8 cellular contexts compared by ENCODE assay signal in the genomic region with DNA sequence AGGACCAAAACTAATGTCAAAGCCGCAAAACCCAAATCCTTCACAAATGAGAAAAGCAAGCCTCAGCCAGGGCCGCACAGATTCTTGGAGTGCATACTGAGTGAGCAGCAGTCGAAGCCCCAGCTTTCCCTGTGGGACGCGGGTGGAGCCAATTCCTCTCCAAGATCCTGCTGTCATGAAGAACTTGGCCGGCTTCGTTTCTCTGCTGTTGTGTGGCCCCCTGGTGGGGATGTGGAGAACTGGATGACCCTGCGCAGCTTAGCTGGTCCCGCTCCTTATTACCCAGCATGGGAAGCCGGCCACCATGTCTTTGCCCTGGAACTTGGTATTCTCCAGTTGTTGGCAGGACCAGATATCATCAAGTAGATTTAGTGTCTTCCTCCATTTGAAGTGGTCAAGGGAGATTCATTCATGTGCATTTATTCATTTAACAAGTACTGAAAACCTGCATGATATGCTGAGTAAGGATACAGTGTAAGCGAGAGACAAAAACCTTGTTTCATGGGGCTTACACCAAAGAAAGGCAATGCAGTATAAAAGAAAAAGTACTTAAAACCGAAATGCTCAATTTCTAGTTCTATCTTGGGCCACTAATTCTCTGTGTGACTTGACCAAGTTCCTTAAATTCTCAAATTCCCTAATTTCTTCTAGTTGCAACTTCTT.
DNase-seq lines count a peak whose midpoint lies in the region; ATAC-seq and TF ChIP-seq lines count a peak whose summit lies in the region.

No MANE protein-coding gene starts in this region.

- peak; percentile 70 for ATAC-seq in HG02852 (IDR thresholded peaks at IDR 0.05; ENCODE audit: unreplicated experiment)

- DNase-seq in GM10248 (ENCODE audit: extremely low spot score) (peak; percentile 82), NCI-H2107 treated with DMSO at 0.1 percent for 48 hours (lab: John Stamatoyannopoulos, UW; ENCODE audit: unreplicated experiment) (peak; percentile 29), T47D (ENCODE audit: low read depth in 1 of 2, low spot score in 1 of 2) (peak; percentile 88 to 92), iris pigment epithelial cell (ENCODE audit: low read depth) (peak; percentile 84), cerebellar nuclear complex (lab: John Stamatoyannopoulos, UW) (no peak)
- peak; percentile 85 for DNase-seq in stimulated activated CD4-positive, alpha-beta T cell treated with anti-CD3 and anti-CD28 coated beads, Interleukin-15, amount 100 ng/mL, for 24 hours

- POLR2A ChIA-PET in GM10248 (lab: Yijun Ruan, JAX), result no interaction called here

- CTCF ChIA-PET in GM10248 (lab: Yijun Ruan, JAX), result interaction anchor here (0.6 to 11.7 kb wide), 42 partner anchors 10 to 285 kb away, joined by 3 to 150 read pairs (median 4); partner anchors contain the start of genes CRTAM and UBASH3B

- H3K27ac ChIP-seq in VCaP, result no peak overlapping the region

- in situ Hi-C loops in T47D (cut with HindIII; ENCODE audit: low pct_unique_long_range_greater_than_20kb, low sequenced_read_pairs), result no loop called here

- TF ChIP-seq CTCF in GM10248 (IDR thresholded peaks at IDR 0.05; ENCODE audit: control extremely low read depth, extremely low read depth, low read depth, missing control alignments) (peak; percentile 86), VCaP (conservative IDR thresholded peaks at IDR 0.05) (peak; percentile 98)

Comparison
In these comparisons a context has a peak if more than half of its experiments do, and no peak if none do; other contexts are left out.
1. DNase-seq: peak in GM10248 (single experiment), NCI-H2107 treated with DMSO at 0.1 percent for 48 hours (single experiment), T47D (2 of 2), iris pigment epithelial cell (single experiment) and stimulated activated CD4-positive, alpha-beta T cell treated with anti-CD3 and anti-CD28 coated beads, Interleukin-15, amount 100 ng/mL, for 24 hours (single experiment); none in cerebellar nuclear complex (0 of 2).